In genomic region chr11:316891-317291, GRCh38 we compare ENCODE assay signal across 1 cellular context.
TF ChIP-seq lines count a peak whose summit lies in the region.

No MANE protein-coding gene starts in this region.

TF ChIP-seq in GM12878, 131 proteins besides CTCF, POLR2A, EP300 and RAD21:
- TF ChIP-seq ASH2L (IDR thresholded peaks at IDR 0.05; ENCODE audit: borderline replicate concordance, low read depth) (no peak), ZBTB40 (IDR thresholded peaks at IDR 0.05; ENCODE audit: borderline replicate concordance) (0 out of 2 replicates have a peak, but pooled peaks have one; percentile 6), TCF7 (IDR thresholded peaks at IDR 0.05; ENCODE audit: borderline replicate concordance) (no peak), E2F8 (IDR thresholded peaks at IDR 0.05; ENCODE audit: low read depth, partially characterized antibody) (no peak), ZNF274 (IDR thresholded peaks at IDR 0.05; ENCODE audit: insufficient read depth, insufficient read length) (no peak), MLLT1 (IDR thresholded peaks at IDR 0.05) (peak; percentile 73; the same call in 1 of the 2 replicates)
TF ChIP-seq in GM12878: peak in this region for 2.
